In the genomic region with DNA sequence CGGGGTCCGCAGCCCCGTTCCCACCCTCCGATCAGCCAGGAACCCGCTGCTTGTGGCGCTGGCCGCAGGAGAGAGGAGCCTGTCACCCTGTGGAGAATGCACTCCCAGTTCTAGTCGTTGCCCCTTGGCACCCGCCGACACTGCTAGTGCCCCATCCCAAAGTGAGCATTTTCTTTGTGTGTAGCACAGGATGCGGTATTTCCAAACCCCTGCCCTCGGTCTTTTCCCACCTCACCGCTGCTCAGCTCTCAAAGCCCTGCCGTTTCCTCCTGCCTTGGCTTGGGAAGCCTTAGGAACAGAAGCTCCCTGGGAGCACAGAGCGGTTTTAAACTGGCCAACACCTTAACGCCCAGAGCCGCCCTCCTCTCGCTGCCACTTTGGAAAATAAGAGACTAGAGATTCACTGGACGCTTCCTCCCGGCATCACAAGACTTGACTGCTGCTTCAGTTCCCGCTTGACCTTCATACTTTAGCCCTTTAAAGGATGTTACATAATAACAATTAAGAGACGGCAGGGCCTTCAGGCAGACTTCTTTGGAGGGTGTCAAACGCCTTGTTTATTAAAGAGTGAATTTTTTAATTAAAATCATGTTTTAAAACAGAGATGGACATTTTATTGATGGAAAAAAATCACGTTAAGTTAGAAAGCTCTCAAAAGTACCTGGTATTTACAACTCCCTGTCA, we compare ENCODE assay signal across 1 cellular context.
A peak's percentile ranks its signal among the peaks of the same experiment; 100 is the strongest.
TF ChIP-seq lines count a peak whose summit lies in the region.

No MANE protein-coding gene starts in this region.

TF ChIP-seq in H1, 55 proteins besides CTCF, POLR2A, EP300 and RAD21:
- no peak for TF ChIP-seq POU5F1 (IDR thresholded peaks at IDR 0.05; ENCODE audit: low read depth, low read length)
- TF ChIP-seq TAF1 (IDR thresholded peaks at IDR 0.05; ENCODE audit: low read depth, low read length), result peak; percentile 56; the same call in 1 of the 2 replicates
- TF ChIP-seq SRF (IDR thresholded peaks at IDR 0.05; ENCODE audit: low read depth, low read length), result no peak
- peak; percentile 33; the same call in 1 of the 2 replicates for TF ChIP-seq SUZ12 (IDR thresholded peaks at IDR 0.05; ENCODE audit: low read length)
- TF ChIP-seq TBP (IDR thresholded peaks at IDR 0.05; ENCODE audit: low read depth, low read length), result 0 out of 2 replicates have a peak, but pooled peaks have one; percentile 22
- TF ChIP-seq TAF7 (optimal IDR thresholded peaks at IDR 0.05; ENCODE audit: borderline replicate concordance, low read depth, low read length), result peak; percentile 54
